In the genomic region with DNA sequence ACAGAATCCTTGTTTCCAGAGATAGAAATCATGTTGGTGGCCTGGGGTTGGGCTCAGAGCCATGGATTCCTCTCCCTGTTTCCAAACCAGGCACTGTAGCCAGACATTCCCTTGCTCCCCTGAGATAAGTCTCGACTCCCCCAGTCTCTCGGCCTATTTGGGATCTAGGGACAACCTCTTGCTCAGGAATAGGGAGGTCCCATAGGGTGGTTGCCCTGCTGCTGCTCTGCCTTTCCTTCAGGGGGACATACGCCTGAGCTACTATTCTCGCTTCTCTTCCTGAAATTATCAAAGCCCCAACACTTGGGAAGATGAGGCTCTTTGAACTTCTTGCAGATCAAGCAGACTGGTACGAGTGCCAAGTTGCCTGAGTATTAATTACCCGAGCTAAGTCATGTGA, we compare ENCODE assay signal across 31 cellular contexts. TPM values are rescaled to one million over a fixed set of nuclear protein-coding genes. Genes with fewer than 3 reads are reported as not detected.
"Had no signal": no experiment of that assay in that cellular context is flagged by ENCODE, and none has a peak within 500 bp of the region (broad histone marks: within the 10 kb centered on the region; RNA-seq: fewer than 3 reads in every experiment).

No MANE protein-coding gene starts in this region.

- FAIRE-seq: astrocyte, bronchial epithelial cell, endometrium, endothelial cell of umbilical vein, frontal cortex had no signal

- H3K4me3 Mint-ChIP-seq: activated CD4-positive, alpha-beta memory T cell treated with anti-CD3 and anti-CD28 coated beads, Interleukin-2, amount 10 ng/mL, durations not matched to agents 7 days and 5 days; activated CD4-positive, alpha-beta T cell treated with anti-CD3 and anti-CD28 coated beads, Interleukin-2, amount 10 ng/mL, durations not matched to agents 7 days and 5 days; activated naive CD4-positive, alpha-beta T cell treated with anti-CD3 and anti-CD28 coated beads, Interleukin-2, amount 10 ng/mL, durations not matched to agents 7 days and 5 days; activated naive CD8-positive, alpha-beta T cell treated with anti-CD3 and anti-CD28 coated beads, Interleukin-2, amount 10 ng/mL, durations not matched to agents 7 days and 5 days; activated T-cell treated with anti-CD3 and anti-CD28 coated beads, Interleukin-2, amount 50 U/mL, for 24 hours; activated T-cell treated with anti-CD3 and anti-CD28 coated beads, Interleukin-2, amount 50 U/mL, for 72 hours; central memory CD8-positive, alpha-beta T cell; WTC11 had no signal

- H3K4me1 Mint-ChIP-seq: activated CD4-positive, alpha-beta memory T cell treated with anti-CD3 and anti-CD28 coated beads, Interleukin-2, amount 10 ng/mL, durations not matched to agents 7 days and 5 days; activated CD4-positive, alpha-beta T cell treated with anti-CD3 and anti-CD28 coated beads, Interleukin-2, amount 10 ng/mL, durations not matched to agents 7 days and 5 days; activated naive CD4-positive, alpha-beta T cell treated with anti-CD3 and anti-CD28 coated beads, Interleukin-2, amount 10 ng/mL, durations not matched to agents 7 days and 5 days; activated naive CD8-positive, alpha-beta T cell treated with anti-CD3 and anti-CD28 coated beads, Interleukin-2, amount 10 ng/mL, durations not matched to agents 7 days and 5 days; central memory CD8-positive, alpha-beta T cell had no signal

- H3K4me3 ChIP-seq: colonic mucosa had no signal

- H3K4me1 ChIP-seq: colonic mucosa had no signal

- H3K36me3 Mint-ChIP-seq: activated naive CD4-positive, alpha-beta T cell treated with anti-CD3 and anti-CD28 coated beads, Interleukin-2, amount 10 ng/mL, durations not matched to agents 7 days and 5 days; activated naive CD4-positive, alpha-beta T cell treated with anti-CD3 and anti-CD28 coated beads, Interleukin-2, amount 50 U/mL, for 72 hours; activated naive CD8-positive, alpha-beta T cell treated with anti-CD3 and anti-CD28 coated beads, Interleukin-2, amount 10 ng/mL, durations not matched to agents 7 days and 5 days; WTC11 had no signal

- H3K9me3 ChIP-seq: colonic mucosa had no signal

- ATAC-seq: activated naive CD4-positive, alpha-beta T cell treated with anti-CD3 and anti-CD28 coated beads, Interleukin-2, amount 50 U/mL, for 72 hours; activated T-cell treated with anti-CD3 and anti-CD28 coated beads, Interleukin-2, amount 50 U/mL, for 72 hours; WTC11 had no signal

- H3K27ac Mint-ChIP-seq: activated CD4-positive, alpha-beta memory T cell treated with anti-CD3 and anti-CD28 coated beads, Interleukin-2, amount 10 ng/mL, durations not matched to agents 7 days and 5 days; activated CD4-positive, alpha-beta T cell treated with anti-CD3 and anti-CD28 coated beads, Interleukin-2, amount 10 ng/mL, durations not matched to agents 7 days and 5 days; activated naive CD4-positive, alpha-beta T cell treated with anti-CD3 and anti-CD28 coated beads, Interleukin-2, amount 10 ng/mL, durations not matched to agents 7 days and 5 days; activated naive CD4-positive, alpha-beta T cell treated with anti-CD3 and anti-CD28 coated beads, Interleukin-2, amount 50 U/mL, for 72 hours; activated naive CD8-positive, alpha-beta T cell treated with anti-CD3 and anti-CD28 coated beads, Interleukin-2, amount 10 ng/mL, durations not matched to agents 7 days and 5 days; activated T-cell treated with anti-CD3 and anti-CD28 coated beads, Interleukin-2, amount 50 U/mL, for 24 hours; activated T-cell treated with anti-CD3 and anti-CD28 coated beads, Interleukin-2, amount 50 U/mL, for 72 hours; WTC11 had no signal

- H3K27me3 Mint-ChIP-seq: activated naive CD4-positive, alpha-beta T cell treated with anti-CD3 and anti-CD28 coated beads, Interleukin-2, amount 10 ng/mL, durations not matched to agents 7 days and 5 days had no signal

- H3K9me3 Mint-ChIP-seq: activated CD4-positive, alpha-beta memory T cell treated with anti-CD3 and anti-CD28 coated beads, Interleukin-2, amount 10 ng/mL, durations not matched to agents 7 days and 5 days; activated CD4-positive, alpha-beta T cell treated with anti-CD3 and anti-CD28 coated beads, Interleukin-2, amount 10 ng/mL, durations not matched to agents 7 days and 5 days; activated naive CD4-positive, alpha-beta T cell treated with anti-CD3 and anti-CD28 coated beads, Interleukin-2, amount 10 ng/mL, durations not matched to agents 7 days and 5 days; activated naive CD4-positive, alpha-beta T cell treated with anti-CD3 and anti-CD28 coated beads, Interleukin-2, amount 50 U/mL, for 72 hours; activated naive CD8-positive, alpha-beta T cell treated with anti-CD3 and anti-CD28 coated beads, Interleukin-2, amount 10 ng/mL, durations not matched to agents 7 days and 5 days; activated T-cell treated with anti-CD3 and anti-CD28 coated beads, Interleukin-2, amount 50 U/mL, for 24 hours; activated T-cell treated with anti-CD3 and anti-CD28 coated beads, Interleukin-2, amount 50 U/mL, for 72 hours; central memory CD8-positive, alpha-beta T cell; WTC11 had no signal

- H3K36me3 ChIP-seq: brain microvascular endothelial cell, colonic mucosa had no signal

- H3K27ac ChIP-seq: brain microvascular endothelial cell, colonic mucosa, epithelial cell of prostate had no signal

- H3K27me3 ChIP-seq: colonic mucosa had no signal

- DNase-seq: activated CD4-positive, alpha-beta memory T cell treated with anti-CD3 and anti-CD28 coated beads, Interleukin-2, amount 10 ng/mL, durations not matched to agents 7 days and 5 days; activated CD4-positive, alpha-beta T cell treated with anti-CD3 and anti-CD28 coated beads for 1 hour; activated CD4-positive, alpha-beta T cell treated with anti-CD3 and anti-CD28 coated beads for 4 hours; activated CD4-positive, alpha-beta T cell treated with anti-CD3 and anti-CD28 coated beads, Interleukin-2, amount 10 ng/mL, durations not matched to agents 7 days and 5 days; activated CD4-positive, alpha-beta T cell treated with anti-CD3 and anti-CD28 coated beads, Interleukin-2, amount 50 U/mL, for 4 hours; activated CD8-positive, alpha-beta memory T cell treated with anti-CD3 and anti-CD28 coated beads, Interleukin-2, amount 50 U/mL, for 48 hours; activated gamma-delta T cell; activated naive CD4-positive, alpha-beta T cell; activated naive CD4-positive, alpha-beta T cell treated with anti-CD3 and anti-CD28 coated beads, Interleukin-2, amount 10 ng/mL, durations not matched to agents 7 days and 5 days; activated naive CD8-positive, alpha-beta T cell treated with anti-CD3 and anti-CD28 coated beads, Interleukin-2, amount 10 ng/mL, durations not matched to agents 7 days and 5 days; activated T-cell treated with anti-CD3 and anti-CD28 coated beads for 4 hours; activated T-cell treated with anti-CD3 and anti-CD28 coated beads, Interleukin-2, amount 50 U/mL, for 24 hours; activated T-cell treated with anti-CD3 and anti-CD28 coated beads, Interleukin-2, amount 50 U/mL, for 72 hours; anterior cingulate cortex; brain microvascular endothelial cell; colonic mucosa; effector CD8-positive, alpha-beta T cell; foreskin fibroblast; head of caudate nucleus; T-helper 2 cell had no signal

RNA-seq across cellular contexts. Expression of a gene that starts 58.0 kb away (rescaled TPM):
- total RNA-seq: activated CD4-positive, alpha-beta memory T cell treated with anti-CD3 and anti-CD28 coated beads, Interleukin-2, amount 10 ng/mL, durations not matched to agents 7 days and 5 days; activated CD4-positive, alpha-beta T cell treated with anti-CD3 and anti-CD28 coated beads, Interleukin-2, amount 10 ng/mL, durations not matched to agents 7 days and 5 days; activated naive CD4-positive, alpha-beta T cell treated with anti-CD3 and anti-CD28 coated beads, Interleukin-2, amount 50 U/mL, for 72 hours; activated naive CD8-positive, alpha-beta T cell treated with anti-CD3 and anti-CD28 coated beads, Interleukin-2, amount 10 ng/mL, durations not matched to agents 7 days and 5 days; activated T-cell treated with anti-CD3 and anti-CD28 coated beads, Interleukin-2, amount 50 U/mL, for 72 hours; bronchial epithelial cell; colonic mucosa; dermis microvascular lymphatic vessel endothelial cell; endothelial cell of umbilical vein; frontal cortex; T-helper 1 cell treated with Interleukin-12 subunit alpha and Interleukin-12 subunit beta and Interleukin-4 antibody, amounts not matched to agents 30 ng/mL and 1 ng/mL, for 36 hours; WTC11 had no signal
- polyA plus RNA-seq: endothelial cell of umbilical vein had no signal
